In the genomic region with DNA sequence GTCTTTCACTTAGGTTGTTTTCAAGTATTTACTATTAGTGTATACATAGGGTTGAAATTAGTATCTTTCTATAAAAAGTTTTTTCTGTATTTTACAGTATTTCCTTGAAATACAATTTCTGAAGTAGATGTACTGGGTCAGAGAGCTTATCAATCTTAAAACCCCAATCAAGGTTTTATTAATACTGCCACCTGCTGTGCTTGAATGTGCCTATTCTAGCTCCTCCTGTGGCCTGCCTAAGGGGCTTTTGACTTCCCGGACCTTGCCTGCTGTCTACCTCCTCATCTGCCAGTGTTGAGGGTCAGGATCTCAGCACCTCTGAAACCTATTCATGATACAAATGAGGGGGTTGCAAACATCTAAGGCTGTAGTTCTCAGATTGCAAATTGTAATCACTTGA, we compare ENCODE assay signal across 21 cellular contexts. TPM values are rescaled to one million over a fixed set of nuclear protein-coding genes. Genes with fewer than 3 reads are reported as not detected.
DNase-seq lines count a peak whose midpoint lies in the region; ATAC-seq, FAIRE-seq and TF ChIP-seq lines count a peak whose summit lies in the region.
"Had no signal": no experiment of that assay in that cellular context is flagged by ENCODE, and none has a peak within 500 bp of the region (broad histone marks: within the 10 kb centered on the region; RNA-seq: fewer than 3 reads in every experiment).

No MANE protein-coding gene starts in this region.

- H3K27me3 ChIP-seq in RWPE2 (ENCODE audit: insufficient read depth, poor library complexity, severe bottlenecking) (no peaks in the 10 kb centered on the region), keratinocyte (ENCODE audit: control insufficient read depth, extremely low read depth, insufficient read depth, low read length) (no peaks in the 10 kb centered on the region), upper lobe of right lung (no peaks in the 10 kb centered on the region)
- H3K27me3 ChIP-seq: SJSA1, upper lobe of left lung had no signal

- H3K4me1 ChIP-seq in RWPE2 (ENCODE audit: insufficient read depth, poor library complexity, severe bottlenecking) (no peaks in the 10 kb centered on the region), keratinocyte (ENCODE audit: control insufficient read depth, extremely low read depth, insufficient read depth, low read length) (no peaks in the 10 kb centered on the region), upper lobe of right lung (no peaks in the 10 kb centered on the region)
- H3K4me1 ChIP-seq: SJSA1, upper lobe of left lung had no signal

- no peak overlapping the region for H2AFZ ChIP-seq in keratinocyte (ENCODE audit: control insufficient read depth, low read length)

- dilution Hi-C loops in keratinocyte (cut with MboI; ENCODE audit: extremely low pct_ligation_motif_present, low sequenced_read_pairs) = no loop called here

- no peak overlapping the region for H3K4me3 ChIP-seq in RWPE2 (ENCODE audit: severe bottlenecking)
- no peak overlapping the region for H3K4me3 ChIP-seq in keratinocyte (ENCODE audit: control insufficient read depth in 2 of 3, extremely low read depth in 1 of 3, insufficient read depth in 2 of 3, low read depth in 1 of 3, low read length in 3 of 3)
- H3K4me3 ChIP-seq in upper lobe of right lung = no peak overlapping the region
- H3K4me3 ChIP-seq: K562, SJSA1, upper lobe of left lung had no signal

- no peak overlapping the region for H3K9ac ChIP-seq in keratinocyte (ENCODE audit: control insufficient read depth, extremely low read depth, insufficient read depth, low read length)

- FAIRE-seq in keratinocyte (lab: Jason Lieb, UNC) = no peak
- FAIRE-seq in frontal cortex (lab: Jason Lieb, UNC) = no peak
- FAIRE-seq: K562 had no signal

- H3K4me2 ChIP-seq in keratinocyte (ENCODE audit: control insufficient read depth, extremely low read depth, insufficient read depth, low read depth, low read length) = no peak overlapping the region

- H3K36me3 ChIP-seq in RWPE2 (ENCODE audit: low read depth) = no peaks in the 10 kb centered on the region
- H3K36me3 ChIP-seq in keratinocyte (ENCODE audit: control insufficient read depth in 2 of 2, extremely low read depth in 1 of 2, insufficient read depth in 2 of 2, low read length in 2 of 2) = no peaks in the 10 kb centered on the region
- H3K36me3 ChIP-seq in upper lobe of right lung = no peaks in the 10 kb centered on the region
- H3K36me3 ChIP-seq: SJSA1, upper lobe of left lung had no signal

- no peaks in the 10 kb centered on the region for H3K79me2 ChIP-seq in keratinocyte (ENCODE audit: control insufficient read depth, insufficient read depth, low read length)

- TF ChIP-seq CTCF in RWPE2 (IDR thresholded peaks at IDR 0.05; ENCODE audit: poor library complexity, severe bottlenecking) (peak; percentile 33), keratinocyte (optimal IDR thresholded peaks at IDR 0.05 in 1 of 3, IDR thresholded peaks at IDR 0.05 in 1 of 3, conservative IDR thresholded peaks at IDR 0.05 in 1 of 3; ENCODE audit: extremely low read depth in 1 of 3, insufficient read depth in 2 of 3, low read length in 3 of 3) (peak in 2 of 3 experiments; percentile 4 to 27), upper lobe of right lung (IDR thresholded peaks at IDR 0.05) (peak; percentile 31)

- intact Hi-C loops in Right ventricle myocardium superior (cut with DNase I) (no loop called here), cardiac septum (cut with DNase I) (no loop called here), upper lobe of right lung (cut with DNase I) (no loop called here)

- peak; percentile 77 for ATAC-seq in Right ventricle myocardium superior (ENCODE audit: poor library complexity)
- no peak for ATAC-seq in RWPE2 (ENCODE audit: low read depth)
- ATAC-seq in upper lobe of right lung = no peak
- ATAC-seq: activated T-cell treated with anti-CD3 and anti-CD28 coated beads, Interleukin-2, amount 50 U/mL, for 72 hours; K562 had no signal

- H3K9me1 ChIP-seq in keratinocyte (ENCODE audit: control insufficient read depth, extremely low read depth, insufficient read depth, low read length) = no peaks in the 10 kb centered on the region

- DNase-seq in Right ventricle myocardium superior (no peak), cardiac septum (ENCODE audit: low spot score) (no peak), RWPE2 (ENCODE audit: low spot score) (no peak), keratinocyte (ENCODE audit: low read depth, low spot score) (no peak), upper lobe of right lung (no peak), activated gamma-delta T cell (lab: John Stamatoyannopoulos, UW) (no peak), AG20443 (ENCODE audit: low spot score) (no peak), frontal cortex (ENCODE audit: low spot score in 2 of 2) (no peak)
- DNase-seq: ACHN; activated T-cell treated with anti-CD3 and anti-CD28 coated beads, Interleukin-2, amount 50 U/mL, for 72 hours; caudate nucleus; CD8-positive, alpha-beta memory T cell; GOT3; hippocampal formation; NCI-H345; stimulated activated naive CD4-positive, alpha-beta T cell; upper lobe of left lung had no signal

- no peaks in the 10 kb centered on the region for H4K20me1 ChIP-seq in keratinocyte (ENCODE audit: control insufficient read depth, extremely low read depth, insufficient read depth, low read length)

- H3K27ac ChIP-seq in RWPE2 (ENCODE audit: poor library complexity, severe bottlenecking) = no peak overlapping the region
- no peak overlapping the region for H3K27ac ChIP-seq in keratinocyte (ENCODE audit: control insufficient read depth, insufficient read depth, low read length)
- no peak overlapping the region for H3K27ac ChIP-seq in upper lobe of right lung
- H3K27ac ChIP-seq: HL-60, SJSA1, upper lobe of left lung had no signal

- H3K9me3 ChIP-seq in RWPE2 (ENCODE audit: severe bottlenecking) (no peaks in the 10 kb centered on the region), keratinocyte (ENCODE audit: control insufficient read depth, low read depth, low read length) (no peaks in the 10 kb centered on the region), upper lobe of right lung (no peaks in the 10 kb centered on the region)
- H3K9me3 ChIP-seq: SJSA1, upper lobe of left lung had no signal

RNA-seq across cellular contexts. Expression of a gene that starts 9.2 kb away (rescaled TPM):
- 7.4 TPM for total RNA-seq in Right ventricle myocardium superior
- 14.1 TPM for total RNA-seq in cardiac septum
- 0.11 to 0.61 TPM (median 0.31 TPM) in 3 replicates for polyA plus RNA-seq in keratinocyte
- polyA plus RNA-seq in keratinocyte (2011; ENCODE audit: low read depth) = not detected
- 0.12 and 0.19 TPM in 2 replicates for polyA plus RNA-seq in keratinocyte (2011; cell fraction: cytosol; rRNA removed)
- polyA plus RNA-seq in keratinocyte (2011; cell fraction: nucleus; rRNA removed) = 0.13 and 0.41 TPM in 2 replicates
- 0.44 TPM in 1 of 2 replicates, not detected in the other for polyA plus RNA-seq in keratinocyte (2012; ENCODE audit: low replicate concordance)
- not detected in 3 replicates for polyA minus RNA-seq in keratinocyte
- polyA minus RNA-seq in keratinocyte (2011; cell fraction: cytosol; rRNA and poly(A)+ RNA removed) = not detected
- polyA minus RNA-seq in keratinocyte (2011; cell fraction: nucleus; rRNA and poly(A)+ RNA removed) = 2.3 TPM in 1 of 2 replicates, not detected in the other
- 1.5 TPM for total RNA-seq in upper lobe of right lung
- 7.3 TPM for total RNA-seq in frontal cortex
- total RNA-seq: activated T-cell treated with anti-CD3 and anti-CD28 coated beads, Interleukin-2, amount 50 U/mL, for 72 hours; CD8-positive, alpha-beta memory T cell; G401; K562; SJSA1 had no signal
- polyA plus RNA-seq: CD8-positive, alpha-beta memory T cell had no signal

RNA-seq across cellular contexts. Expression of a gene that starts 9.4 kb away (rescaled TPM):
- total RNA-seq in Right ventricle myocardium superior (20.6 TPM), cardiac septum (23.2 TPM), upper lobe of right lung (2.7 TPM), frontal cortex (6.1 TPM)
- polyA plus RNA-seq in keratinocyte = 0.19 to 0.67 TPM (median 0.55 TPM) in 3 replicates
- 1.5 TPM for polyA plus RNA-seq in keratinocyte (2011; ENCODE audit: low read depth)
- polyA plus RNA-seq in keratinocyte (2011; cell fraction: cytosol; rRNA removed) = 0.39 and 0.49 TPM in 2 replicates
- polyA plus RNA-seq in keratinocyte (2011; cell fraction: nucleus; rRNA removed) = 0.39 and 0.49 TPM in 2 replicates
- polyA plus RNA-seq in keratinocyte (2012; ENCODE audit: low replicate concordance) = 0.17 and 0.58 TPM in 2 replicates
- polyA minus RNA-seq in keratinocyte = 0.39 to 1.8 TPM (median 1.1 TPM) in 3 replicates
- polyA minus RNA-seq in keratinocyte (2011; cell fraction: cytosol; rRNA and poly(A)+ RNA removed) = 1.5 TPM
- 1.1 and 5.7 TPM in 2 replicates for polyA minus RNA-seq in keratinocyte (2011; cell fraction: nucleus; rRNA and poly(A)+ RNA removed)
- total RNA-seq: SJSA1 had no signal
